Comparison of ENCODE assay signal across 1 cellular context in the genomic region with DNA sequence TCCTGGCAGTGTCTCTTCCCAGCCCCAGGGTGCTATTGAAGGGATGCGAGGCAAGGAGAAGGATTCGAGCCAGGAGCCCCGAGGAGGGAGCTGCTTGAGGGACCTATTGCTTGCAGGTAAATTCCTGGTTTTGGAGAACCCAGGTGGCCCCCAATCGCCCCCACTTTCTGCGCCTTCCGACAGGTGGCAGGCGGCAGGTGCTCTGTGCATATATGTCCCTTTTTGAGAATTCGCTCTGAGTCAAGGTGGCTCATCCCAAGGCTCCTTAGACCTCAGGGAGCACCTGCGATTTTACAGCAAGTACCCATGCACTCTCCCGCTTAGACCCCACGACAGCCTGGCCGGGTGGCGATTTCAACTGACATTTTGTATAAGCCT.
TF ChIP-seq lines count a peak whose summit lies in the region.

No MANE protein-coding gene starts in this region.

TF ChIP-seq in H1, 55 proteins besides CTCF, POLR2A, EP300 and RAD21:
- TF ChIP-seq SIN3A (conservative IDR thresholded peaks at IDR 0.05 in 1 of 2, IDR thresholded peaks at IDR 0.05 in 1 of 2; ENCODE audit: low read depth in 1 of 2, low read length in 2 of 2) (no peak), TCF12 (IDR thresholded peaks at IDR 0.05; ENCODE audit: low read depth, low read length) (no peak), KDM1A (IDR thresholded peaks at IDR 0.05; ENCODE audit: borderline replicate concordance, low read length) (no peak), TAF7 (optimal IDR thresholded peaks at IDR 0.05; ENCODE audit: borderline replicate concordance, low read depth, low read length) (no peak), POLR2AphosphoS5 (IDR thresholded peaks at IDR 0.05; ENCODE audit: low read depth, low read length) (no peak), TAF1 (IDR thresholded peaks at IDR 0.05; ENCODE audit: low read depth, low read length) (no peak), PHF8 (conservative IDR thresholded peaks at IDR 0.05; ENCODE audit: low read depth, low read length) (no peak), RFX5 (IDR thresholded peaks at IDR 0.05; ENCODE audit: borderline replicate concordance, low read depth, low read length) (no peak), TBP (IDR thresholded peaks at IDR 0.05; ENCODE audit: low read depth, low read length) (no peak), USF2 (IDR thresholded peaks at IDR 0.05; ENCODE audit: low read length) (no peak)
TF ChIP-seq in H1: peak in this region for 0.
